11 cellular contexts compared by ENCODE assay signal in the genomic region with DNA sequence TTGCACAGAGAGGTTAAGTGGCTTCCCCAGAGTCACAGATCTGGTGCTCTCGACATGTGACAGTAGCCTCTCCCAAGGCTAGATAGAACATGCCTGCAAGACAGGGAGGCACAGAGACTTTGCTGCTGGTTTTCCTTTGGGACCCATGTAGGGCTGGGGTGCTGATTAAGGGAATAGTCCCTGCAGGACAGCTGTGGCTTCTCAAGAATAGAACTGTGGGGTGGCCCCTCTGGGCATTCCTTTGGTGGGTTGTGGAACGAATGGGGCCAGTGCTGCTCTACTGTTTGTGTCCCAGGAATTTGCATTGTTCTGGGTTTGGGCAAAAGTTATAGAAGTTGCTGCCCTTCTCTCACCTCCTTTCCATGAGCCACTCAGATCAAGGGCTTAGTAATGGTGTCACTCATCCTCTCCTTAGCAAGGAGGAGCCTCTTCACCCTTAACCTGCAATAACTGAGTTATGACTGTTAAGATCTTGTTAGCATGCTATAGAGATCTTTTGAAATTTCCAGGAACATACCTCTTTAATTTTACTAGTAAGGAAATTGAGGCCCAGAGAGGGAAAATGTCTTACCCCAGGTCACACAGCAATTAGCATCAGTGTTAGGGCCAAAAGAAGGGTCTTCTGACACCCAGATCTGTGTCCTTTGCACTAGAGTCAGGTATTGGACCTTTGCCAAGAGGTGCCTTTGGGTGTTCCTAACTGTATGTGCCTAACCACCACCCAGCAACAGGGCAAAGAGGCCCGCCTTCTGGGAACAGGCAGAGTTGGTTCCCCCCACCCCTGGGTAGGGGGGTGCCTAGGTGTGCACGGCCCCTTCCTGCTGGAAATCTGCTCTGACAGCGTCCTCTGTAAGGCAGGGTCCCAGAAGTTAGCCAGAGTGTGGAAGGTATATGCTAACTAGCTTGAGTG. TPM values are rescaled to one million over a fixed set of nuclear protein-coding genes. Genes with fewer than 3 reads are reported as not detected.
A peak's percentile ranks its signal among the peaks of the same experiment; 100 is the strongest.
DNase-seq lines count a peak whose midpoint lies in the region; ATAC-seq and TF ChIP-seq lines count a peak whose summit lies in the region.
"Had no signal": no experiment of that assay in that cellular context is flagged by ENCODE, and none has a peak within 500 bp of the region (broad histone marks: within the 10 kb centered on the region; RNA-seq: fewer than 3 reads in every experiment).

No MANE protein-coding gene starts in this region.

- ATAC-seq in CD4-positive, CD25-positive, alpha-beta regulatory T cell (ENCODE audit: low read depth in 2 of 2) = no peak
- ATAC-seq in GM19467 (IDR thresholded peaks at IDR 0.05; ENCODE audit: unreplicated experiment) (no peak), HG03378 (IDR thresholded peaks at IDR 0.05; ENCODE audit: unreplicated experiment) (no peak)

- TF ChIP-seq CTCF in NB4 (IDR thresholded peaks at IDR 0.05; ENCODE audit: low read depth, low read length) = no peak
- no peak for TF ChIP-seq CTCF in neutrophil (IDR thresholded peaks at IDR 0.05)

- DNase-seq in CD4-positive, CD25-positive, alpha-beta regulatory T cell = no peak
- DNase-seq in NB4 (ENCODE audit: low read depth) (peak; percentile 33), NCI-H446 (lab: John Stamatoyannopoulos, UW) (no peak), NCI-H345 (lab: John Stamatoyannopoulos, UW) (no peak)
- DNase-seq in effector memory CD4-positive, alpha-beta T cell = no peak
- DNase-seq: cerebellar nuclear complex, EL, NCI-H2171 had no signal

- peaks cover 6% of the 10 kb centered on the region for H3K36me3 Mint-ChIP-seq in CD4-positive, CD25-positive, alpha-beta regulatory T cell

- peak overlapping the region; percentile 65 for H3K27ac ChIP-seq in CD4-positive, CD25-positive, alpha-beta regulatory T cell (ENCODE audit: insufficient read depth, low read length, poor library complexity, severe bottlenecking)
- H3K27ac ChIP-seq in effector memory CD4-positive, alpha-beta T cell (ENCODE audit: insufficient read depth, low read length, poor library complexity, severe bottlenecking) = peak overlapping the region; percentile 37
- peak overlapping the region; percentile 79 for H3K27ac ChIP-seq in neutrophil

- no peaks in the 10 kb centered on the region for H3K9me3 Mint-ChIP-seq in CD4-positive, CD25-positive, alpha-beta regulatory T cell

- no peaks in the 10 kb centered on the region for H3K36me3 ChIP-seq in CD4-positive, CD25-positive, alpha-beta regulatory T cell (ENCODE audit: control insufficient read depth, insufficient read depth, low read length)
- no peaks in the 10 kb centered on the region for H3K36me3 ChIP-seq in effector memory CD4-positive, alpha-beta T cell (ENCODE audit: control insufficient read depth, insufficient read depth, low read length)
- H3K36me3 ChIP-seq in neutrophil = peaks cover 4% of the 10 kb centered on the region

- H3K27ac Mint-ChIP-seq in CD4-positive, CD25-positive, alpha-beta regulatory T cell = peak overlapping the region in 2 of 3 donors; percentile 88 to 92

- peak overlapping the region; percentile 9 for H3K4me3 ChIP-seq in CD4-positive, CD25-positive, alpha-beta regulatory T cell (ENCODE audit: low read depth, low read length)
- peak overlapping the region; percentile 27 for H3K4me3 ChIP-seq in NB4 (ENCODE audit: low read depth, low read length)
- no peak overlapping the region for H3K4me3 ChIP-seq in effector memory CD4-positive, alpha-beta T cell (ENCODE audit: insufficient read depth, low read depth, low read length, poor library complexity, severe bottlenecking)
- peak overlapping the region; percentile 40 to 52 for H3K4me3 ChIP-seq in neutrophil (ENCODE audit: low read depth in 1 of 2, low read length in 1 of 2)

- H3K27me3 Mint-ChIP-seq in CD4-positive, CD25-positive, alpha-beta regulatory T cell = no peaks in the 10 kb centered on the region

- H3K27me3 ChIP-seq in CD4-positive, CD25-positive, alpha-beta regulatory T cell (ENCODE audit: control insufficient read depth, insufficient read depth, low read length) = no peaks in the 10 kb centered on the region
- H3K27me3 ChIP-seq in effector memory CD4-positive, alpha-beta T cell (replicated peaks; ENCODE audit: control insufficient read depth, insufficient read depth, low read length, poor library complexity, severe bottlenecking) = no peaks in the 10 kb centered on the region
- no peaks in the 10 kb centered on the region for H3K27me3 ChIP-seq in neutrophil

- H3K4me1 Mint-ChIP-seq in CD4-positive, CD25-positive, alpha-beta regulatory T cell = peaks cover 7 to 34% (median 23%) of the 10 kb centered on the region in 4 donors

- peaks cover 23% of the 10 kb centered on the region for H3K4me1 ChIP-seq in CD4-positive, CD25-positive, alpha-beta regulatory T cell (ENCODE audit: control insufficient read depth, insufficient read depth, low read length, poor library complexity, severe bottlenecking)
- H3K4me1 ChIP-seq in effector memory CD4-positive, alpha-beta T cell (ENCODE audit: control insufficient read depth, insufficient read depth, low read length, poor library complexity, severe bottlenecking) = peaks cover 6% of the 10 kb centered on the region
- peaks cover 49 to 52% of the 10 kb centered on the region in 2 experiments for H3K4me1 ChIP-seq in neutrophil (ENCODE audit: control insufficient read depth in 1 of 2, insufficient read depth in 1 of 2, low read depth in 1 of 2, low read length in 1 of 2)

- H3K9me3 ChIP-seq in CD4-positive, CD25-positive, alpha-beta regulatory T cell (ENCODE audit: control insufficient read depth in 2 of 2, low read length in 2 of 2) = no peaks in the 10 kb centered on the region
- H3K9me3 ChIP-seq in effector memory CD4-positive, alpha-beta T cell (ENCODE audit: control insufficient read depth, low read length) = no peaks in the 10 kb centered on the region
- H3K9me3 ChIP-seq in neutrophil = no peaks in the 10 kb centered on the region

- H3K4me3 Mint-ChIP-seq in CD4-positive, CD25-positive, alpha-beta regulatory T cell = no peak overlapping the region

- no peak for TF ChIP-seq POLR2A in NB4 (IDR thresholded peaks at IDR 0.05; ENCODE audit: extremely low read depth, insufficient read length)

RNA-seq across cellular contexts. Expression of gene CD9, which starts 31.4 kb away (rescaled TPM):
- total RNA-seq in CD4-positive, CD25-positive, alpha-beta regulatory T cell = 3.6 TPM
- 10 to 100 TPM in 1 of 4 donors, 1 to 10 TPM in 3; 4.8 to 10.3 (median 7.4) TPM for polyA plus RNA-seq in CD4-positive, CD25-positive, alpha-beta regulatory T cell
